In genomic region chr5:145407300-145408047, GRCh38 we compare ENCODE assay signal across 21 cellular contexts.
DNase-seq lines count a peak whose midpoint lies in the region; ATAC-seq, FAIRE-seq and TF ChIP-seq lines count a peak whose summit lies in the region.
"Had no signal": no experiment of that assay in that cellular context is flagged by ENCODE, and none has a peak within 500 bp of the region (broad histone marks: within the 10 kb centered on the region; RNA-seq: fewer than 3 reads in every experiment).

No MANE protein-coding gene starts in this region.

- H3K9me3 ChIP-seq in HepG2 (ENCODE audit: low read length) = peaks cover 32% of the 10 kb centered on the region

- H3K27me3 Mint-ChIP-seq in endothelial cell (ENCODE audit: unreplicated experiment) = no peaks in the 10 kb centered on the region
- H3K27me3 Mint-ChIP-seq: activated CD4-positive, alpha-beta T cell treated with anti-CD3 and anti-CD28 coated beads, Interleukin-2, amount 10 ng/mL, durations not matched to agents 7 days and 5 days; CD4-positive, CD25-positive, alpha-beta regulatory T cell; IgD-negative memory B cell; naive thymus-derived CD4-positive, alpha-beta T cell had no signal

- no peaks in the 10 kb centered on the region for H3K4me1 Mint-ChIP-seq in endothelial cell (ENCODE audit: unreplicated experiment)
- H3K4me1 Mint-ChIP-seq: activated CD4-positive, alpha-beta T cell treated with anti-CD3 and anti-CD28 coated beads, Interleukin-2, amount 10 ng/mL, durations not matched to agents 7 days and 5 days; CD4-positive, CD25-positive, alpha-beta regulatory T cell; naive thymus-derived CD4-positive, alpha-beta T cell had no signal

- H3K9ac ChIP-seq in HepG2 (ENCODE audit: insufficient read depth, low read depth, low read length) = no peak overlapping the region

- H3K4me3 ChIP-seq in GM12865 (ENCODE audit: low read depth, low read length) (no peak overlapping the region), HepG2 (replicated peaks in 1 of 3; ENCODE audit: insufficient read depth in 1 of 3, low read depth in 2 of 3, low read length in 3 of 3) (no peak overlapping the region)
- H3K4me3 ChIP-seq: esophagus squamous epithelium, left ventricle myocardium inferior, tibial artery had no signal

- TF ChIP-seq CTCF in GM12865 (IDR thresholded peaks at IDR 0.05; ENCODE audit: insufficient read depth, low read depth, low read length, missing control alignments) (no peak), HepG2 (CRISPR knock-in tag; IDR thresholded peaks at IDR 0.05) (no peak), endothelial cell (IDR thresholded peaks at IDR 0.05; ENCODE audit: unreplicated experiment) (no peak)

- no peak for TF ChIP-seq RAD21 in HepG2 (CRISPR knock-in tag; IDR thresholded peaks at IDR 0.05)

- intact Hi-C loops in HepG2 (cut with micrococcal nuclease; ENCODE audit: unreplicated experiment) = no loop called here

- peak; percentile 49 for DNase-seq in GM12865 (ENCODE audit: low read depth)
- DNase-seq in HepG2 (ENCODE audit: low spot score) = no peak
- DNase-seq in endothelial cell (ENCODE audit: low spot score) = no peak
- no peak for DNase-seq in activated naive CD4-positive, alpha-beta T cell (lab: John Stamatoyannopoulos, UW)
- DNase-seq in NOMO-1 treated with DMSO at 0.1 percent for 48 hours (lab: John Stamatoyannopoulos, UW; ENCODE audit: unreplicated experiment) = no peak
- DNase-seq: 8988T; activated CD4-positive, alpha-beta T cell treated with anti-CD3 and anti-CD28 coated beads, Interleukin-2, amount 10 ng/mL, durations not matched to agents 7 days and 5 days; activated T-cell treated with anti-CD3 and anti-CD28 coated beads, Interleukin-2, amount 50 U/mL, for 48 hours; amniotic stem cell; CD4-positive, CD25-positive, alpha-beta regulatory T cell; esophagus squamous epithelium; left ventricle myocardium inferior; naive thymus-derived CD4-positive, alpha-beta T cell; NCI-H524; stimulated activated CD8-positive, alpha-beta memory T cell treated with anti-CD3 and anti-CD28 coated beads, Interleukin-4, amount 100 ng/mL, for 48 hours; tibial artery had no signal

- peaks cover 4% of the 10 kb centered on the region for H3K9me3 Mint-ChIP-seq in endothelial cell (ENCODE audit: unreplicated experiment)

- TF ChIP-seq POLR2A in HepG2 (IDR thresholded peaks at IDR 0.05; ENCODE audit: insufficient read depth in 1 of 2, low read depth in 2 of 2, low read length in 2 of 2) = no peak

- H3K4me3 Mint-ChIP-seq in endothelial cell (ENCODE audit: unreplicated experiment) = no peak overlapping the region
- H3K4me3 Mint-ChIP-seq: activated CD4-positive, alpha-beta T cell treated with anti-CD3 and anti-CD28 coated beads, Interleukin-2, amount 10 ng/mL, durations not matched to agents 7 days and 5 days; CD4-positive, CD25-positive, alpha-beta regulatory T cell; IgD-negative memory B cell; naive thymus-derived CD4-positive, alpha-beta T cell; T-helper 1 cell treated with Interleukin-12 subunit alpha and Interleukin-12 subunit beta and Interleukin-4 antibody, amounts not matched to agents 30 μg/mL and 1 μg/mL, for 36 hours had no signal

- FAIRE-seq in HepG2 (lab: Jason Lieb, UNC) = no peak

- no peak overlapping the region for H3K4me2 ChIP-seq in HepG2 (ENCODE audit: low read depth, low read length)

- H3K27ac Mint-ChIP-seq in endothelial cell (ENCODE audit: unreplicated experiment) = no peak overlapping the region
- H3K27ac Mint-ChIP-seq: activated CD4-positive, alpha-beta T cell treated with anti-CD3 and anti-CD28 coated beads, Interleukin-2, amount 10 ng/mL, durations not matched to agents 7 days and 5 days; naive thymus-derived CD4-positive, alpha-beta T cell; T-helper 1 cell treated with Interleukin-12 subunit alpha and Interleukin-12 subunit beta and Interleukin-4 antibody, amounts not matched to agents 30 μg/mL and 1 μg/mL, for 36 hours had no signal

- no peaks in the 10 kb centered on the region for H3K79me2 ChIP-seq in HepG2 (ENCODE audit: insufficient read depth, low read length)

- H3K36me3 ChIP-seq in HepG2 (replicated peaks in 1 of 2; ENCODE audit: control insufficient read depth in 1 of 2, insufficient read depth in 2 of 2, low read length in 2 of 2) = no peaks in the 10 kb centered on the region
- H3K36me3 ChIP-seq: esophagus squamous epithelium, left ventricle myocardium inferior had no signal

- CTCF ChIA-PET in HepG2 (lab: Yijun Ruan, JAX; ENCODE audit: low intra/inter-chr PET ratio, low total read pairs) = no interaction called here

- peak; percentile 33 for ATAC-seq in GM19397 (IDR thresholded peaks at IDR 0.05; ENCODE audit: unreplicated experiment)
- ATAC-seq in HG02623 (IDR thresholded peaks at IDR 0.05; ENCODE audit: unreplicated experiment) = peak; percentile 41
- ATAC-seq in HG03196 (IDR thresholded peaks at IDR 0.05; ENCODE audit: unreplicated experiment) = peak; percentile 49
- ATAC-seq in HepG2 = no peak
- ATAC-seq: naive thymus-derived CD4-positive, alpha-beta T cell had no signal

- in situ Hi-C loops in HepG2 (cut with HindIII; ENCODE audit: extremely low pct_ligation_motif_present, low pct_unique_long_range_greater_than_20kb) = no loop called here

- peaks cover 8% of the 10 kb centered on the region for H3K36me3 Mint-ChIP-seq in endothelial cell (ENCODE audit: low read depth, unreplicated experiment)
- H3K36me3 Mint-ChIP-seq: CD4-positive, CD25-positive, alpha-beta regulatory T cell; IgD-negative memory B cell; naive thymus-derived CD4-positive, alpha-beta T cell had no signal

- BruUV-seq in HepG2 (replicated peaks; lab: Mats Ljungman, UMichigan) = no TSS peak

- no peak overlapping the region for H3K27ac ChIP-seq in HepG2 (ENCODE audit: extremely low read length, insufficient read depth, low read length)
- H3K27ac ChIP-seq: esophagus squamous epithelium, left ventricle myocardium inferior, tibial artery had no signal

- WGBS in HepG2 (ENCODE audit: low lambda C conversion rate) = 0% methylated on average over 2 of the region's 2 CpGs

- H2AFZ ChIP-seq in HepG2 (ENCODE audit: low read length) = no peak overlapping the region

- no peak for TF ChIP-seq EP300 in HepG2 (IDR thresholded peaks at IDR 0.05; ENCODE audit: low read depth in 2 of 2, low read length in 2 of 2)
- no peak for TF ChIP-seq EP300 in HepG2 (CRISPR knock-in tag; IDR thresholded peaks at IDR 0.05; ENCODE audit: borderline replicate concordance)

- POLR2A ChIA-PET in HepG2 (lab: Yijun Ruan, JAX) = no interaction called here

- no peaks in the 10 kb centered on the region for H3K4me1 ChIP-seq in HepG2 (ENCODE audit: insufficient read depth, low read length)
- H3K4me1 ChIP-seq: esophagus squamous epithelium, left ventricle myocardium inferior, tibial artery had no signal

- no peaks in the 10 kb centered on the region for H3K27me3 ChIP-seq in HepG2 (ENCODE audit: control insufficient read depth in 1 of 2, insufficient read depth in 2 of 2, low read length in 2 of 2)
- H3K27me3 ChIP-seq: esophagus squamous epithelium, tibial artery had no signal

- H4K20me1 ChIP-seq in HepG2 (ENCODE audit: insufficient read depth, low read length) = no peaks in the 10 kb centered on the region

TF ChIP-seq in HepG2, 621 proteins besides CTCF, POLR2A, EP300 and RAD21 (continues in another document):
- TF ChIP-seq CREB1 (IDR thresholded peaks at IDR 0.05) (no peak), CREB1 (CRISPR knock-in tag; IDR thresholded peaks at IDR 0.05) (no peak), NFE2L1 (CRISPR knock-in tag; IDR thresholded peaks at IDR 0.05; ENCODE audit: borderline replicate concordance) (no peak), DRAP1 (CRISPR knock-in tag; IDR thresholded peaks at IDR 0.05) (no peak), ZBTB20 (CRISPR knock-in tag; IDR thresholded peaks at IDR 0.05; ENCODE audit: borderline replicate concordance, low read depth) (no peak), CAMTA2 (CRISPR knock-in tag; IDR thresholded peaks at IDR 0.05; ENCODE audit: borderline replicate concordance) (no peak), HNRNPL (IDR thresholded peaks at IDR 0.05; ENCODE audit: low read depth, low read length) (no peak), ZNF281 (CRISPR knock-in tag; IDR thresholded peaks at IDR 0.05; ENCODE audit: borderline replicate concordance) (no peak), CBX1 (IDR thresholded peaks at IDR 0.05; ENCODE audit: low read depth) (no peak), MLX (CRISPR knock-in tag; IDR thresholded peaks at IDR 0.05) (no peak), ZZZ3 (CRISPR knock-in tag; IDR thresholded peaks at IDR 0.05; ENCODE audit: borderline replicate concordance) (no peak), ATRX (CRISPR knock-in tag; IDR thresholded peaks at IDR 0.05; ENCODE audit: borderline replicate concordance) (no peak), ZNF644 (CRISPR knock-in tag; IDR thresholded peaks at IDR 0.05; ENCODE audit: low read depth) (no peak), ZNF766 (CRISPR knock-in tag; IDR thresholded peaks at IDR 0.05; ENCODE audit: borderline replicate concordance) (no peak)
